Comparison of ENCODE assay signal across 1 cellular context in genomic region chr12:98503593-98504367, GRCh38.
A peak's percentile ranks its signal among the peaks of the same experiment; 100 is the strongest.
TF ChIP-seq lines count a peak whose summit lies in the region.

No MANE protein-coding gene starts in this region.

TF ChIP-seq in HepG2, 621 proteins besides CTCF, POLR2A, EP300 and RAD21 (continued from another document and continues in another):
- no peak for TF ChIP-seq ZNF576 (CRISPR knock-in tag; IDR thresholded peaks at IDR 0.05)
- peak; percentile 52; the same call in 1 of the 2 replicates for TF ChIP-seq ISL2 (CRISPR knock-in tag; IDR thresholded peaks at IDR 0.05)
- peak; percentile 58; the same call in 1 of the 2 replicates for TF ChIP-seq TAF1 (CRISPR knock-in tag; IDR thresholded peaks at IDR 0.05)
- no peak for TF ChIP-seq ZNF235 (CRISPR knock-in tag; IDR thresholded peaks at IDR 0.05; ENCODE audit: borderline replicate concordance)
- no peak for TF ChIP-seq ZNF382 (CRISPR knock-in tag; IDR thresholded peaks at IDR 0.05; ENCODE audit: borderline replicate concordance)
- TF ChIP-seq ZSCAN20 (CRISPR knock-in tag; IDR thresholded peaks at IDR 0.05; ENCODE audit: borderline replicate concordance) = no peak; the same call in 1 of the 2 replicates
- no peak; the same call in 1 of the 2 replicates for TF ChIP-seq THAP8 (CRISPR knock-in tag; IDR thresholded peaks at IDR 0.05; ENCODE audit: borderline replicate concordance)
- no peak for TF ChIP-seq CEBPZ (IDR thresholded peaks at IDR 0.05; ENCODE audit: low read length)
- peak; percentile 50 for TF ChIP-seq CREM (IDR thresholded peaks at IDR 0.05)
- no peak for TF ChIP-seq CREM (CRISPR knock-in tag; IDR thresholded peaks at IDR 0.05)
- TF ChIP-seq SNAPC4 (CRISPR knock-in tag; IDR thresholded peaks at IDR 0.05) = peak; percentile 41; the same call in 1 of the 2 replicates
- no peak for TF ChIP-seq ZNF724P (CRISPR knock-in tag; IDR thresholded peaks at IDR 0.05; ENCODE audit: borderline replicate concordance)
- peak; percentile 60; the same call in 1 of the 2 replicates for TF ChIP-seq ZNF318 (CRISPR knock-in tag; IDR thresholded peaks at IDR 0.05)
- TF ChIP-seq ESRRA (CRISPR knock-in tag; IDR thresholded peaks at IDR 0.05; ENCODE audit: low read depth) = no peak
- peak; percentile 61 for TF ChIP-seq MED1 (CRISPR knock-in tag; IDR thresholded peaks at IDR 0.05)
- no peak for TF ChIP-seq ATF7 (IDR thresholded peaks at IDR 0.05)
- no peak for TF ChIP-seq ATF7 (CRISPR knock-in tag; IDR thresholded peaks at IDR 0.05)
- TF ChIP-seq ZKSCAN1 (IDR thresholded peaks at IDR 0.05; ENCODE audit: low read length) = peak; percentile 61; the same call in 1 of the 2 replicates
- no peak; the same call in 1 of the 2 replicates for TF ChIP-seq IRF2 (CRISPR knock-in tag; IDR thresholded peaks at IDR 0.05)
- TF ChIP-seq POLR2AphosphoS5 (IDR thresholded peaks at IDR 0.05; ENCODE audit: low read depth, low read length) = peak; percentile 70
- no peak for TF ChIP-seq ZFAT (CRISPR knock-in tag; conservative IDR thresholded peaks at IDR 0.05)
- no peak for TF ChIP-seq SCMH1 (CRISPR knock-in tag; IDR thresholded peaks at IDR 0.05; ENCODE audit: borderline replicate concordance)
- TF ChIP-seq KLF11 (CRISPR knock-in tag; IDR thresholded peaks at IDR 0.05) = no peak
- no peak for TF ChIP-seq AGO1 (IDR thresholded peaks at IDR 0.05; ENCODE audit: low read depth, low read length, poor library complexity, severe bottlenecking)
- TF ChIP-seq YEATS2 (CRISPR knock-in tag; IDR thresholded peaks at IDR 0.05; ENCODE audit: borderline replicate concordance) = peak; percentile 46
- TF ChIP-seq UBTF (CRISPR knock-in tag; IDR thresholded peaks at IDR 0.05) = peak; percentile 49; the same call in 1 of the 2 replicates
- peak; percentile 62; the same call in 1 of the 2 replicates for TF ChIP-seq HINFP (CRISPR knock-in tag; IDR thresholded peaks at IDR 0.05; ENCODE audit: low read depth)
- peak; percentile 71; the same call in 1 of the 2 replicates for TF ChIP-seq NFKB2 (CRISPR knock-in tag; IDR thresholded peaks at IDR 0.05; ENCODE audit: borderline replicate concordance)
- TF ChIP-seq KDM2A (CRISPR knock-in tag; IDR thresholded peaks at IDR 0.05; ENCODE audit: borderline replicate concordance, low read depth) = peak; percentile 94
- TF ChIP-seq HMG20A (CRISPR knock-in tag; IDR thresholded peaks at IDR 0.05; ENCODE audit: borderline replicate concordance) = no peak
- TF ChIP-seq KLF13 (CRISPR knock-in tag; IDR thresholded peaks at IDR 0.05) = no peak
- TF ChIP-seq NONO (IDR thresholded peaks at IDR 0.05) = no peak
- TF ChIP-seq NONO (CRISPR knock-in tag; conservative IDR thresholded peaks at IDR 0.05) = peak; percentile 85
- no peak for TF ChIP-seq SRSF4 (IDR thresholded peaks at IDR 0.05; ENCODE audit: low read depth, low read length, poor library complexity, severe bottlenecking)
